Comparison of ENCODE assay signal across 12 cellular contexts in genomic region chr6:21180155-21180554, GRCh38.
A peak's percentile ranks its signal among the peaks of the same experiment; 100 is the strongest.
DNase-seq lines count a peak whose midpoint lies in the region; ATAC-seq lines count a peak whose summit lies in the region.
"Had no signal": no experiment of that assay in that cellular context is flagged by ENCODE, and none has a peak within 500 bp of the region (broad histone marks: within the 10 kb centered on the region; RNA-seq: fewer than 3 reads in every experiment).

No MANE protein-coding gene starts in this region.

- DNase-seq in DMS53 treated with DMSO at 0.1 percent for 48 hours (lab: John Stamatoyannopoulos, UW; ENCODE audit: unreplicated experiment): no peak
- DNase-seq in substantia nigra (lab: John Stamatoyannopoulos, UW): no peak
- DNase-seq in NCI-H1436 (lab: John Stamatoyannopoulos, UW): no peak
- DNase-seq in mesenteric fat pad (ENCODE audit: low spot score): no peak
- DNase-seq: activated gamma-delta T cell treated with Interleukin-2 at 50 U/mL for 16 hours; BE2C; left cardiac atrium; naive thymus-derived CD4-positive, alpha-beta T cell had no signal

- no peak overlapping the region for H3K27ac ChIP-seq in substantia nigra (ENCODE audit: low read depth, low read length, poor library complexity, severe bottlenecking)

- ATAC-seq in GM18508 (IDR thresholded peaks at IDR 0.05; ENCODE audit: insufficient read depth, unreplicated experiment) (peak; percentile 77), GM19452 (IDR thresholded peaks at IDR 0.05; ENCODE audit: unreplicated experiment) (peak; percentile 72), HG02852 (IDR thresholded peaks at IDR 0.05; ENCODE audit: unreplicated experiment) (peak; percentile 79), HG03558 (IDR thresholded peaks at IDR 0.05; ENCODE audit: extremely low read depth, unreplicated experiment) (peak; percentile 82)
- ATAC-seq: left cardiac atrium; naive thymus-derived CD4-positive, alpha-beta T cell had no signal
